ENCODE assay signal across 8 cellular contexts in the genomic region with DNA sequence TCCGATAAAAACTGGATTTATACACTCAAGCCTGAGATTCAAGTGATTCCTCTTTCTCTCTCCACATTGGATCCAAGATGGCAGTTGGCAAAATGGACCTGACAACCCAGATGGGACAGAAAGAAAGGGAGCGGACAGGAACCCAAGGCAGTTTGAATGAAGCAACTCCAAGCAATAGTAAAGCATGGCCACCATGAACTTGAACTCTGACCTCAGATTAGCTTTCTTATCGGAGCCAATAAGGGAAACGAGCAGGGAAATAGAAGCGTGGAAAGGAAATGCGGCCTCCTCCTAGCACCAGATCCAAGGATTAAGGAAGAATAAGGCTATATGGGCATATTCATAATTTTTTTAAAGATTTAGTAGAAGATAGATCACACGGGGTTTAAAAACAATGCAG.
"Had no signal": no experiment of that assay in that cellular context is flagged by ENCODE, and none has a peak within 500 bp of the region (broad histone marks: within the 10 kb centered on the region; RNA-seq: fewer than 3 reads in every experiment).

No MANE protein-coding gene starts in this region.

- DNase-seq: GDM1, GF-D8 had no signal

- H3K4me3 ChIP-seq: GM12878 had no signal

- ATAC-seq: GM12878 had no signal

- FAIRE-seq: G401.6, GM12878, GM12891, GM12892, GM18507, GM19239 had no signal
